Comparison of ENCODE assay signal across 30 cellular contexts in genomic region chr15:42090375-42090774, GRCh38. TPM values are rescaled to one million over a fixed set of nuclear protein-coding genes. Genes with fewer than 3 reads are reported as not detected.
DNase-seq lines count a peak whose midpoint lies in the region; FAIRE-seq and TF ChIP-seq lines count a peak whose summit lies in the region.
"Had no signal": no experiment of that assay in that cellular context is flagged by ENCODE, and none has a peak within 500 bp of the region (broad histone marks: within the 10 kb centered on the region; RNA-seq: fewer than 3 reads in every experiment).

No MANE protein-coding gene starts in this region.

- no peaks in the 10 kb centered on the region for H3K9me3 ChIP-seq in mammary epithelial cell (replicated peaks; ENCODE audit: insufficient read depth, low read length)
- H3K9me3 ChIP-seq in keratinocyte (ENCODE audit: control insufficient read depth, low read depth, low read length) = no peaks in the 10 kb centered on the region
- no peaks in the 10 kb centered on the region for H3K9me3 ChIP-seq in stomach
- H3K9me3 ChIP-seq: BLaER1 treated with 17β-estradiol and CSF1 and Interleukin-3, amounts not matched to agents 10 nM and 100 nM; SJCRH30 had no signal

- no peak for TF ChIP-seq CTCF in mammary epithelial cell (conservative IDR thresholded peaks at IDR 0.05 in 1 of 2, IDR thresholded peaks at IDR 0.05 in 1 of 2; ENCODE audit: extremely low read depth in 1 of 2, insufficient read depth in 1 of 2, low read depth in 1 of 2, low read length in 2 of 2)
- no peak for TF ChIP-seq CTCF in MCF 10A (IDR thresholded peaks at IDR 0.05; ENCODE audit: unreplicated experiment)
- TF ChIP-seq CTCF in keratinocyte (optimal IDR thresholded peaks at IDR 0.05 in 1 of 3, IDR thresholded peaks at IDR 0.05 in 1 of 3, conservative IDR thresholded peaks at IDR 0.05 in 1 of 3; ENCODE audit: extremely low read depth in 1 of 3, insufficient read depth in 2 of 3, low read length in 3 of 3) = no peak
- no peak for TF ChIP-seq CTCF in stomach (IDR thresholded peaks at IDR 0.05)

- dilution Hi-C loops in mammary epithelial cell (cut with HindIII; ENCODE audit: low sequenced_read_pairs) = loop anchor here (5.0 kb wide), 1 partner anchor 93 kb away; no protein-coding TSS in a partner anchor
- dilution Hi-C loops in keratinocyte (cut with MboI; ENCODE audit: extremely low pct_ligation_motif_present, low sequenced_read_pairs) = no loop called here

- H2AFZ ChIP-seq in mammary epithelial cell (ENCODE audit: low read depth, low read length) (peak overlapping the region; percentile 25), keratinocyte (ENCODE audit: control insufficient read depth, low read length) (peak overlapping the region; percentile 5)

- no peak overlapping the region for H3K4me2 ChIP-seq in mammary epithelial cell (ENCODE audit: insufficient read depth, low read depth, low read length)
- peak overlapping the region; percentile 4 for H3K4me2 ChIP-seq in keratinocyte (ENCODE audit: control insufficient read depth, extremely low read depth, insufficient read depth, low read depth, low read length)
- H3K4me2 ChIP-seq: KMS-11 had no signal

- H3K27ac Mint-ChIP-seq in MCF 10A (ENCODE audit: low read depth, unreplicated experiment) = no peak overlapping the region
- H3K27ac Mint-ChIP-seq: CD4-positive, alpha-beta T cell had no signal

- H3K36me3 Mint-ChIP-seq in MCF 10A (ENCODE audit: insufficient read depth, unreplicated experiment) = no peaks in the 10 kb centered on the region

- H3K36me3 ChIP-seq in mammary epithelial cell (ENCODE audit: insufficient read depth, low read length) (no peaks in the 10 kb centered on the region), H7 (replicated peaks; ENCODE audit: control insufficient read depth, insufficient read depth, low read length) (no peaks in the 10 kb centered on the region), keratinocyte (ENCODE audit: control insufficient read depth in 2 of 2, extremely low read depth in 1 of 2, insufficient read depth in 2 of 2, low read length in 2 of 2) (no peaks in the 10 kb centered on the region), stomach (no peaks in the 10 kb centered on the region)
- H3K36me3 ChIP-seq: BLaER1 treated with 17β-estradiol and CSF1 and Interleukin-3, amounts not matched to agents 10 nM and 100 nM; SJCRH30 had no signal

- FAIRE-seq in keratinocyte (lab: Jason Lieb, UNC) (peak; percentile 23), HTR-8/SVneo (lab: Jason Lieb, UNC) (no peak)
- FAIRE-seq: GM12891, GM19239, H54 had no signal

- no peaks in the 10 kb centered on the region for H3K79me2 ChIP-seq in mammary epithelial cell (ENCODE audit: insufficient read depth, low read length)
- H3K79me2 ChIP-seq in keratinocyte (ENCODE audit: control insufficient read depth, insufficient read depth, low read length) = no peaks in the 10 kb centered on the region

- no peak overlapping the region for H3K27ac ChIP-seq in mammary epithelial cell (ENCODE audit: insufficient read depth, low read depth, low read length)
- no peak overlapping the region for H3K27ac ChIP-seq in keratinocyte (ENCODE audit: control insufficient read depth, insufficient read depth, low read length)
- no peak overlapping the region for H3K27ac ChIP-seq in stomach
- H3K27ac ChIP-seq: BLaER1 treated with 17β-estradiol and CSF1 and Interleukin-3, amounts not matched to agents 10 nM and 100 nM; KMS-11; SJCRH30 had no signal

- POLR2A ChIA-PET in MCF 10A (lab: Yijun Ruan, JAX) = interaction anchor here (0.7 kb wide), 1 partner anchor 118 kb away, joined by 3 read pairs; no protein-coding TSS in a partner anchor

- H4K20me1 ChIP-seq in mammary epithelial cell (ENCODE audit: insufficient read depth, low read length) = no peaks in the 10 kb centered on the region
- H4K20me1 ChIP-seq in keratinocyte (ENCODE audit: control insufficient read depth, extremely low read depth, insufficient read depth, low read length) = no peaks in the 10 kb centered on the region

- H3K9me1 ChIP-seq in keratinocyte (ENCODE audit: control insufficient read depth, extremely low read depth, insufficient read depth, low read length) = no peaks in the 10 kb centered on the region

- TF ChIP-seq EP300 in stomach (IDR thresholded peaks at IDR 0.05) = no peak

- BruUV-seq in mammary epithelial cell (replicated peaks; lab: Mats Ljungman, UMichigan) = no TSS peak
- BruUV-seq in MCF 10A (replicated peaks; lab: Mats Ljungman, UMichigan) = no TSS peak

- H3K4me3 ChIP-seq in mammary epithelial cell (replicated peaks in 1 of 3; ENCODE audit: insufficient read depth in 1 of 3, low read depth in 2 of 3, low read length in 3 of 3) (no peak overlapping the region), H7 (ENCODE audit: insufficient read depth, low read depth, low read length) (no peak overlapping the region), keratinocyte (ENCODE audit: control insufficient read depth in 2 of 3, extremely low read depth in 1 of 3, insufficient read depth in 2 of 3, low read depth in 1 of 3, low read length in 3 of 3) (no peak overlapping the region), stomach (no peak overlapping the region)
- H3K4me3 ChIP-seq: BLaER1 treated with 17β-estradiol and CSF1 and Interleukin-3, amounts not matched to agents 10 nM and 100 nM; SJCRH30 had no signal

- H3K27me3 Mint-ChIP-seq in MCF 10A (ENCODE audit: insufficient read depth, unreplicated experiment) = no peaks in the 10 kb centered on the region

- no peaks in the 10 kb centered on the region for H3K9me3 Mint-ChIP-seq in MCF 10A (ENCODE audit: unreplicated experiment)
- H3K9me3 Mint-ChIP-seq: CD4-positive, alpha-beta T cell had no signal

- peaks cover 32% of the 10 kb centered on the region for H3K4me1 ChIP-seq in mammary epithelial cell (ENCODE audit: insufficient read depth, low read length)
- peaks cover 49% of the 10 kb centered on the region for H3K4me1 ChIP-seq in keratinocyte (ENCODE audit: control insufficient read depth, extremely low read depth, insufficient read depth, low read length)
- peaks cover 15 to 40% (median 37%) of the 10 kb centered on the region in 4 donors for H3K4me1 ChIP-seq in stomach

- H3K9ac ChIP-seq in mammary epithelial cell (ENCODE audit: insufficient read depth, low read length) = no peak overlapping the region
- no peak overlapping the region for H3K9ac ChIP-seq in keratinocyte (ENCODE audit: control insufficient read depth, extremely low read depth, insufficient read depth, low read length)
- H3K9ac ChIP-seq: BLaER1 treated with 17β-estradiol and CSF1 and Interleukin-3, amounts not matched to agents 10 nM and 100 nM; KMS-11 had no signal

- no peak for DNase-seq in mammary epithelial cell
- DNase-seq in MCF 10A (ENCODE audit: unreplicated experiment) = no peak
- peak; percentile 28 for DNase-seq in H7
- no peak for DNase-seq in keratinocyte (ENCODE audit: low read depth, low spot score)
- DNase-seq in stomach = peak; percentile 24
- no peak for DNase-seq in HTR-8/SVneo (ENCODE audit: insufficient read length, low spot score)
- no peak for DNase-seq in NCI-H2227 treated with DMSO at 0.1 percent for 48 hours (lab: John Stamatoyannopoulos, UW)
- DNase-seq in DMS 273 treated with DMSO at 0.1 percent for 48 hours (lab: John Stamatoyannopoulos, UW) = no peak
- DNase-seq: CD4-positive, alpha-beta T cell; DMS79 treated with DMSO at 0.1 percent for 48 hours; GF-D8; IMR-90; NCI-H1048; NCI-H1417; NCI-H1694; NCI-H2029 treated with DMSO at 0.1 percent for 48 hours; NCI-H345; NCI-H524; NCI-H774; NK-92 treated with Interleukin-12 subunit alpha and Interleukin-12 subunit beta, amount 100 ng/mL, for 24 hours; PC-3; SJCRH30 had no signal

- peaks cover 11% of the 10 kb centered on the region for H3K4me1 Mint-ChIP-seq in MCF 10A (ENCODE audit: insufficient read depth, unreplicated experiment)

- CTCF ChIA-PET in mammary epithelial cell (lab: Charles Lee; ENCODE audit: low non-redundant PET) (no interaction called here), MCF 10A (lab: Yijun Ruan, JAX) (interaction anchor here (0.9 to 6.8 kb wide), 2 partner anchors 47 to 121 kb away, joined by 6 to 53 read pairs; no protein-coding TSS in a partner anchor)

- no peak overlapping the region for H3K4me3 Mint-ChIP-seq in MCF 10A (ENCODE audit: unreplicated experiment)
- H3K4me3 Mint-ChIP-seq: CD4-positive, alpha-beta T cell had no signal

- H3K27me3 ChIP-seq in mammary epithelial cell (ENCODE audit: insufficient read depth, low read length) (no peaks in the 10 kb centered on the region), H7 (ENCODE audit: control insufficient read depth, insufficient read depth, low read length) (no peaks in the 10 kb centered on the region; the same call in 1 of the 2 replicates), keratinocyte (ENCODE audit: control insufficient read depth, extremely low read depth, insufficient read depth, low read length) (no peaks in the 10 kb centered on the region), stomach (peaks cover 0 to 9% (median 0%) of the 10 kb centered on the region in 3 donors)
- H3K27me3 ChIP-seq: SJCRH30 had no signal

- intact Hi-C loops in mammary epithelial cell (cut with micrococcal nuclease) (no loop called here), MCF 10A (cut with micrococcal nuclease) (no loop called here), stomach (cut with DNase I; ENCODE audit: low total_unique reads) (no loop called here)

- in situ Hi-C loops in mammary epithelial cell (cut with MboI; ENCODE audit: low sequenced_read_pairs in 2 of 2) = no loop called here

- no peak for TF ChIP-seq POLR2A in stomach (IDR thresholded peaks at IDR 0.05)

- 83% methylated on average over 7 of the region's 7 CpGs for WGBS in mammary epithelial cell (ENCODE audit: low coverage, missing lambda C conversion rate)
- 55 to 63% (median 57%) methylated on average over 7 of the region's 7 CpGs for WGBS in stomach, 5 donors

RNA-seq across cellular contexts. Expression of gene PLA2G4D, which starts 4.0 kb away (rescaled TPM):
- total RNA-seq in mammary epithelial cell (under 1 TPM; under 0.01 to 0.19 TPM), MCF 10A (2022) (not detected in 2 replicates), stomach (1 to 10 TPM in 2 of 5 donors, not detected in 3; 1.2 to 2.9 TPM)
- polyA plus RNA-seq in mammary epithelial cell (0.07 TPM), keratinocyte (0.45 to 1.5 TPM (median 0.69 TPM) in 3 replicates), stomach (1 to 10 TPM in 1 of 3 donors, under 1 TPM in 1, not detected in 1; 0.18 to 3.2 TPM)
- polyA minus RNA-seq in mammary epithelial cell (1.4 TPM), keratinocyte (0.42 to 1.5 TPM (median 0.49 TPM) in 3 replicates)
- 0.11 and 0.17 TPM in 2 replicates for total RNA-seq in H7 (2014; rRNA removed; shearing (Covaris generic))
- polyA plus RNA-seq in keratinocyte (2011; ENCODE audit: low read depth) = 11.3 TPM
- 0.23 and 0.32 TPM in 2 replicates for polyA plus RNA-seq in keratinocyte (2011; cell fraction: cytosol; rRNA removed)
- 2.0 and 2.3 TPM in 2 replicates for polyA plus RNA-seq in keratinocyte (2011; cell fraction: nucleus; rRNA removed)
- polyA plus RNA-seq in keratinocyte (2012; ENCODE audit: low replicate concordance) = 0.37 and 24.3 TPM in 2 replicates
- 0.58 TPM for polyA minus RNA-seq in keratinocyte (2011; cell fraction: cytosol; rRNA and poly(A)+ RNA removed)
- 1.7 and 1.8 TPM in 2 replicates for polyA minus RNA-seq in keratinocyte (2011; cell fraction: nucleus; rRNA and poly(A)+ RNA removed)
- total RNA-seq: A172; CD4-positive, alpha-beta T cell; IMR-90; Right ventricle myocardium inferior; RPMI7951; SJCRH30 had no signal
- polyA plus RNA-seq: IMR-90 had no signal

Comparison
In these comparisons a context has a peak if more than half of its experiments do, and no peak if none do; other contexts are left out.
1. DNase-seq: peak in H7 (single experiment) and stomach (single experiment); none in mammary epithelial cell (single experiment), MCF 10A (single experiment), keratinocyte (single experiment), HTR-8/SVneo (single experiment), NCI-H2227 treated with DMSO at 0.1 percent for 48 hours (single experiment) and DMS 273 treated with DMSO at 0.1 percent for 48 hours (single experiment).